8 cellular contexts compared by ENCODE assay signal in the genomic region with DNA sequence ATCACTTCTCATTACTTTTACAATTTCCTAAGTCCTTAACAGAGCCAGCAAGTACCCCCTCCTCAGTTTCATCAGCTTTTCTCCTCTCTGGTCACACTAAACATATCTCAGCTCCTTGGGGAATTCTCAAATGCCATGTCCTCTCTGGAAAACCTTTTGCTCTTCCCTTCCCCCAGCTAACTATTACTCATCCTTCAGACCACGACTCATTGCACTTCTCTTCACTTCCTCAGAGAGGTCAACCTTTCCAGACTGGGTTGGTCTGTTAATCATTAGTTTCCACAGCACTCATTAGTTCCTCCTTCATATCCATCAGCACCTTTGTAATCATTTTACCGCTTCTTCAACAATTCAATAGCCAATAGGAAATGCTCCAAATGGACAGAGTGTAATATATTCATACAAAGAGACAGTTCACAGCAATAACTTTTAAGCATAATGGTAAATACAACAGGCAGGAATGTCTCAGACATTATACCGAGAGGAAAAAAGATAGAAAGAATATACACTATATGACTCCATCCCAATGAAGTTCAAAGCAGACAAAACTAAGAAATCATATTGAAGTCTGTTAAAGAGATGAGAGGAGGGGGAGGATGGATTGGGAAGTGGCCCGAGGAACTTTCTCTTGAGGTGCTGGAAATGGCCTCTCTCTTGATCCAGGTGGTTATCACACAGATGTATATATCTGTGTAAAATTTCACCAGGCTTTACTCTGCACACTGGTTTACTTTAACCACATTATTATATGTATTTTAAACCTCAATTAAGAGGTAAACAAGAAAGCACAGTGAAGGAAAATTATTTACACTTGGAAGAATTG. TPM values are rescaled to one million over a fixed set of nuclear protein-coding genes. Genes with fewer than 3 reads are reported as not detected.
A peak's percentile ranks its signal among the peaks of the same experiment; 100 is the strongest.
DNase-seq lines count a peak whose midpoint lies in the region; ATAC-seq and TF ChIP-seq lines count a peak whose summit lies in the region.

No MANE protein-coding gene starts in this region.

- CTCF ChIA-PET in BJ (lab: Yijun Ruan, JAX): interaction anchor here (0.6 kb wide), 1 partner anchor 776 kb away, joined by 3 read pairs; no protein-coding TSS in a partner anchor

- H3K27ac ChIP-seq in heart right ventricle: no peak overlapping the region

- H3K27me3 ChIP-seq in BJ (ENCODE audit: control insufficient read depth, insufficient read depth, low read length) (no peaks in the 10 kb centered on the region), endocrine pancreas (ENCODE audit: control insufficient read depth, insufficient read depth, low read length) (no peaks in the 10 kb centered on the region), heart right ventricle (no peaks in the 10 kb centered on the region)

- POLR2A ChIA-PET in BJ (lab: Charles Lee): no interaction called here

- TF ChIP-seq CTCF in BJ (IDR thresholded peaks at IDR 0.05; ENCODE audit: insufficient read depth, low read depth, low read length) (no peak), heart right ventricle (IDR thresholded peaks at IDR 0.05) (no peak)

- ATAC-seq in GM21447 (IDR thresholded peaks at IDR 0.05; ENCODE audit: unreplicated experiment) (peak; percentile 99), HG03571 (IDR thresholded peaks at IDR 0.05; ENCODE audit: unreplicated experiment) (peak; percentile 100), heart right ventricle (no peak)

- H3K4me1 ChIP-seq in endocrine pancreas (ENCODE audit: control insufficient read depth, insufficient read depth, low read length) (peaks cover 18% of the 10 kb centered on the region), heart right ventricle (peaks cover 0 to 10% (median 0%) of the 10 kb centered on the region in 9 donors)

- H3K36me3 ChIP-seq in BJ (ENCODE audit: control insufficient read depth, insufficient read depth, low read length) (no peaks in the 10 kb centered on the region), endocrine pancreas (ENCODE audit: control insufficient read depth, insufficient read depth, low read length) (no peaks in the 10 kb centered on the region), heart right ventricle (peaks cover 0 to 60% (median 22%) of the 10 kb centered on the region in 9 donors)

- WGBS in heart right ventricle, 2 donors: 64 to 70% methylated on average over 4 of the region's 4 CpGs

- intact Hi-C loops in heart right ventricle (cut with DNase I): no loop called here

- DNase-seq in BJ (ENCODE audit: low read depth) (peak; percentile 16), heart right ventricle (no peak), activated gamma-delta T cell treated with Interleukin-2 at 50 U/mL for 16 hours (no peak), NCI-H2107 (lab: John Stamatoyannopoulos, UW) (no peak), epidermal melanocyte (ENCODE audit: insufficient read length, low spot score) (no peak)

- H3K9ac ChIP-seq in endocrine pancreas (ENCODE audit: control insufficient read depth, insufficient read depth, low read length): no peak overlapping the region

- H3K4me3 ChIP-seq in BJ (ENCODE audit: low read depth, low read length): no peak overlapping the region
- peak overlapping the region; percentile 14 for H3K4me3 ChIP-seq in endocrine pancreas (ENCODE audit: control insufficient read depth, insufficient read depth, low read length)
- H3K4me3 ChIP-seq in heart right ventricle: no peak overlapping the region

- H3K9me3 ChIP-seq in endocrine pancreas (ENCODE audit: control insufficient read depth, low read length) (no peaks in the 10 kb centered on the region), heart right ventricle (no peaks in the 10 kb centered on the region)

RNA-seq across cellular contexts. Expression of gene DDX60L, which starts 39.6 kb away (rescaled TPM):
- polyA plus RNA-seq in BJ (2011; rRNA removed): 7.0 and 12.0 TPM in 2 replicates
- polyA minus RNA-seq in BJ (2011; rRNA and poly(A)+ RNA removed): 8.9 and 16.5 TPM in 2 replicates
- 10 to 100 TPM in 3 of 10 donors, 1 to 10 TPM in 7; 5.8 to 16.8 (median 9.3) TPM for total RNA-seq in heart right ventricle
- 10 to 100 TPM in 1 of 2 donors, 1 to 10 TPM in 1; 2.7 to 16.6 TPM for polyA plus RNA-seq in heart right ventricle

RNA-seq across cellular contexts. Expression of gene PALLD, which starts 56.2 kb away (rescaled TPM):
- 24.9 and 30.3 TPM in 2 replicates for polyA plus RNA-seq in BJ (2011; rRNA removed)
- polyA minus RNA-seq in BJ (2011; rRNA and poly(A)+ RNA removed): 35.7 and 68.2 TPM in 2 replicates
- total RNA-seq in heart right ventricle: 1,000 to 10,000 TPM in 3 of 10 donors, 100 to 1,000 TPM in 7; 588 to 1,537 (median 701) TPM
- 100 to 1,000 TPM; 169 to 484 TPM for polyA plus RNA-seq in heart right ventricle

Comparison
In these comparisons a context has a peak if more than half of its experiments do, and no peak if none do; other contexts are left out.
1. ATAC-seq: peak in GM21447 (single experiment) and HG03571 (single experiment); none in heart right ventricle (0 of 8).